In the genomic region with DNA sequence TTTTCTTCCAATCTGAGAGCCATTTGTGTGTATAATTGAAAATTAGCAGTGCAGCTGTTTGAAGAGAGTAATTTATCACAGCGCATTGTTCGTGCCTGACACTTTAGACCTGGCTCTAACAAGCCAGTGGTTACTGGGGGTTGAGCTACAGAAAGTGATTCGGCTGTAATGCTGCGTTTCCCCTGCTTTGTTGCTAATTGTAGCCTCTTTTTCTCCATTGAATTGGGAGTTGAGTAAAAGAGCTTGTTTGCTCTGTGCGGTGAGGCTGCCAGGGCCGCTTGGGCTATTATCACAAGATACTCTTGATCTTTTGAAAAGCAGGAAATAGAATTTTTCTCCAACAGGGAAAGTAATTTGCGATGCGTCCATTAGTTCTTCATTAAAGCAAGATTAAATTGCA, we compare ENCODE assay signal across 1 cellular context.
TF ChIP-seq lines count a peak whose summit lies in the region.

No MANE protein-coding gene starts in this region.

TF ChIP-seq in SK-N-SH, 30 proteins besides CTCF, POLR2A, EP300 and RAD21 (continued from another document):
- TF ChIP-seq, protein P1, sequence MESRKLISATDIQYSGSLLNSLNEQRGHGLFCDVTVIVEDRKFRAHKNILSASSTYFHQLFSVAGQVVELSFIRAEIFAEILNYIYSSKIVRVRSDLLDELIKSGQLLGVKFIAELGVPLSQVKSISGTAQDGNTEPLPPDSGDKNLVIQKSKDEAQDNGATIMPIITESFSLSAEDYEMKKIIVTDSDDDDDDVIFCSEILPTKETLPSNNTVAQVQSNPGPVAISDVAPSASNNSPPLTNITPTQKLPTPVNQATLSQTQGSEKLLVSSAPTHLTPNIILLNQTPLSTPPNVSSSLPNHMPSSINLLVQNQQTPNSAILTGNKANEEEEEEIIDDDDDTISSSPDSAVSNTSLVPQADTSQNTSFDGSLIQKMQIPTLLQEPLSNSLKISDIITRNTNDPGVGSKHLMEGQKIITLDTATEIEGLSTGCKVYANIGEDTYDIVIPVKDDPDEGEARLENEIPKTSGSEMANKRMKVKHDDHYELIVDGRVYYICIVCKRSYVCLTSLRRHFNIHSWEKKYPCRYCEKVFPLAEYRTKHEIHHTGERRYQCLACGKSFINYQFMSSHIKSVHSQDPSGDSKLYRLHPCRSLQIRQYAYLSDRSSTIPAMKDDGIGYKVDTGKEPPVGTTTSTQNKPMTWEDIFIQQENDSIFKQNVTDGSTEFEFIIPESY (IDR thresholded peaks at IDR 0.05; ENCODE audit: borderline replicate concordance, low read depth), result no peak
